In genomic region chr3:53216723-53217122, GRCh38 we compare ENCODE assay signal across 15 cellular contexts.
"Had no signal": no experiment of that assay in that cellular context is flagged by ENCODE, and none has a peak within 500 bp of the region (broad histone marks: within the 10 kb centered on the region; RNA-seq: fewer than 3 reads in every experiment).

No MANE protein-coding gene starts in this region.

- ATAC-seq: activated CD8-positive, alpha-beta T cell treated with anti-CD3 and anti-CD28 coated beads for 36 hours; esophagus mucosa; naive thymus-derived CD8-positive, alpha-beta T cell; WTC11 had no signal

- H3K27ac Mint-ChIP-seq: activated CD8-positive, alpha-beta T cell treated with anti-CD3 and anti-CD28 coated beads for 36 hours; activated naive CD8-positive, alpha-beta T cell treated with anti-CD3 and anti-CD28 coated beads, Interleukin-2, amount 10 ng/mL, durations not matched to agents 7 days and 5 days; brain; WTC11 had no signal

- DNase-seq: activated CD4-positive, alpha-beta T cell treated with anti-CD3 and anti-CD28 coated beads for 4 hours; activated CD8-positive, alpha-beta T cell treated with anti-CD3 and anti-CD28 coated beads for 36 hours; activated gamma-delta T cell treated with Interleukin-2 at 50 U/mL for 16 hours; activated naive CD8-positive, alpha-beta T cell treated with anti-CD3 and anti-CD28 coated beads, Interleukin-2, amount 10 ng/mL, durations not matched to agents 7 days and 5 days; activated T-cell treated with anti-CD3 and anti-CD28 coated beads, Interleukin-2, amount 50 U/mL, for 48 hours; central memory CD4-positive, alpha-beta T cell; colonic mucosa; naive thymus-derived CD8-positive, alpha-beta T cell; nucleus accumbens; stimulated activated CD4-positive, alpha-beta T cell treated with anti-CD3 and anti-CD28 coated beads, Interleukin-2, amount 100 ng/mL, for 48 hours; stimulated activated naive CD4-positive, alpha-beta T cell; tibial artery had no signal

- H3K4me3 Mint-ChIP-seq: activated CD8-positive, alpha-beta T cell treated with anti-CD3 and anti-CD28 coated beads for 36 hours; activated naive CD8-positive, alpha-beta T cell treated with anti-CD3 and anti-CD28 coated beads, Interleukin-2, amount 10 ng/mL, durations not matched to agents 7 days and 5 days; brain; naive thymus-derived CD8-positive, alpha-beta T cell; WTC11 had no signal

- H3K27me3 Mint-ChIP-seq: activated CD8-positive, alpha-beta T cell treated with anti-CD3 and anti-CD28 coated beads for 36 hours had no signal

- H3K4me1 Mint-ChIP-seq: WTC11 had no signal

- H3K36me3 Mint-ChIP-seq: activated naive CD8-positive, alpha-beta T cell treated with anti-CD3 and anti-CD28 coated beads, Interleukin-2, amount 10 ng/mL, durations not matched to agents 7 days and 5 days; brain; naive thymus-derived CD8-positive, alpha-beta T cell; WTC11 had no signal

- H3K9me3 Mint-ChIP-seq: activated CD8-positive, alpha-beta T cell treated with anti-CD3 and anti-CD28 coated beads for 36 hours; activated naive CD8-positive, alpha-beta T cell treated with anti-CD3 and anti-CD28 coated beads, Interleukin-2, amount 10 ng/mL, durations not matched to agents 7 days and 5 days; naive thymus-derived CD8-positive, alpha-beta T cell; WTC11 had no signal
